Comparison of ENCODE assay signal across 15 cellular contexts in the genomic region with DNA sequence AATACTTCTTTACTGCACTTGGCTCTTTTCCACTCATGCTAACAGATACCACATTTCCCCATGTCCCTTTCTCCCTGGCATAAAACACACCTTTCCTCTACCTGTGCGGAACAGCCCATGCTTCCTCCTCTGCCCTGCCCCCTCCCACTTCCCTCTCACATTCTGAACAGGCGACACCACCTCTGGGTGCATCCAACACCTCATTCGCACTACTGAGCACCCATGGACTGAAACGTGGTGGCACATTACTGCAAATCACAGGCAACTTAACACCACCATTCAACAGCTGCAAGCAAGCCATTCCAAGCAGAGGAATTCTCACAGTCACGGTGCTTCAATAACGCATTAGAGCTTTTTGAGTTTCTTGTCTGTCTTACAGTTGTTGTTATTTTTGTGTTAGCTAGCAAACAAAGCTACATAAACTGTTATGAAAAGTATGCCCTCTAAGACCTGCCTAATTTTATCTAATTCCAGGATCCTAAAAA.
"Had no signal": no experiment of that assay in that cellular context is flagged by ENCODE, and none has a peak within 500 bp of the region (broad histone marks: within the 10 kb centered on the region; RNA-seq: fewer than 3 reads in every experiment).

No MANE protein-coding gene starts in this region.

- H3K27ac Mint-ChIP-seq: activated naive CD4-positive, alpha-beta T cell treated with anti-CD3 and anti-CD28 coated beads, Interleukin-2, amount 10 ng/mL, durations not matched to agents 7 days and 5 days; activated T-cell treated with anti-CD3 and anti-CD28 coated beads, Interleukin-2, amount 50 U/mL, for 24 hours; memory B cell; natural killer cell treated with Interleukin-12 subunit alpha and Interleukin-12 subunit beta and Interleukin-15 and Interleukin-18, amount 100 ng/mL, for 72 hours; stimulated activated effector memory CD8-positive, alpha-beta T cell treated with anti-CD3 and anti-CD28 coated beads, Interleukin-12 subunit alpha, Interleukin-12 subunit beta, amount 100 ng/mL, for 72 hours had no signal

- H3K4me3 ChIP-seq: ascending aorta, cardiac muscle cell, dorsolateral prefrontal cortex, hepatocyte, thyroid gland, uterus had no signal

- H3K27me3 Mint-ChIP-seq: activated naive CD4-positive, alpha-beta T cell treated with anti-CD3 and anti-CD28 coated beads, Interleukin-2, amount 10 ng/mL, durations not matched to agents 7 days and 5 days; activated T-cell treated with anti-CD3 and anti-CD28 coated beads, Interleukin-2, amount 50 U/mL, for 24 hours; natural killer cell treated with Interleukin-12 subunit alpha and Interleukin-12 subunit beta and Interleukin-15 and Interleukin-18, amount 100 ng/mL, for 72 hours had no signal

- H3K4me1 ChIP-seq: ascending aorta, uterus had no signal

- H3K27me3 ChIP-seq: ascending aorta, cardiac muscle cell, dorsolateral prefrontal cortex, hepatocyte, thyroid gland, uterus had no signal

- H3K79me2 ChIP-seq: hepatocyte had no signal

- H3K4me3 Mint-ChIP-seq: activated naive CD4-positive, alpha-beta T cell treated with anti-CD3 and anti-CD28 coated beads, Interleukin-2, amount 10 ng/mL, durations not matched to agents 7 days and 5 days; activated T-cell treated with anti-CD3 and anti-CD28 coated beads, Interleukin-2, amount 50 U/mL, for 24 hours; memory B cell; natural killer cell treated with Interleukin-12 subunit alpha and Interleukin-12 subunit beta and Interleukin-15 and Interleukin-18, amount 100 ng/mL, for 72 hours; stimulated activated effector memory CD8-positive, alpha-beta T cell treated with anti-CD3 and anti-CD28 coated beads, Interleukin-12 subunit alpha, Interleukin-12 subunit beta, amount 100 ng/mL, for 72 hours had no signal

- H3K36me3 Mint-ChIP-seq: activated naive CD4-positive, alpha-beta T cell treated with anti-CD3 and anti-CD28 coated beads, Interleukin-2, amount 10 ng/mL, durations not matched to agents 7 days and 5 days; natural killer cell treated with Interleukin-12 subunit alpha and Interleukin-12 subunit beta and Interleukin-15 and Interleukin-18, amount 100 ng/mL, for 72 hours; stimulated activated effector memory CD8-positive, alpha-beta T cell treated with anti-CD3 and anti-CD28 coated beads, Interleukin-12 subunit alpha, Interleukin-12 subunit beta, amount 100 ng/mL, for 72 hours had no signal

- H3K36me3 ChIP-seq: ascending aorta, cardiac muscle cell, thyroid gland, uterus had no signal

- H3K4me2 ChIP-seq: hepatocyte had no signal

- H3K27ac ChIP-seq: ascending aorta, cardiac muscle cell, dorsolateral prefrontal cortex, hepatocyte, uterus had no signal

- H3K4me1 Mint-ChIP-seq: activated naive CD4-positive, alpha-beta T cell treated with anti-CD3 and anti-CD28 coated beads, Interleukin-2, amount 10 ng/mL, durations not matched to agents 7 days and 5 days; memory B cell; stimulated activated effector memory CD8-positive, alpha-beta T cell treated with anti-CD3 and anti-CD28 coated beads, Interleukin-12 subunit alpha, Interleukin-12 subunit beta, amount 100 ng/mL, for 72 hours had no signal

- DNase-seq: activated CD4-positive, alpha-beta T cell treated with anti-CD3 and anti-CD28 coated beads, Interleukin-2, amount 50 U/mL, for 4 hours; activated CD4-positive, CD25-positive, alpha-beta regulatory T cell treated with anti-CD3 and anti-CD28 coated beads, Interleukin-2, amount 50 U/mL, for 72 hours; activated naive CD4-positive, alpha-beta T cell treated with anti-CD3 and anti-CD28 coated beads, Interleukin-2, amount 10 ng/mL, durations not matched to agents 7 days and 5 days; activated T-cell treated with anti-CD3 and anti-CD28 coated beads, Interleukin-2, amount 50 U/mL, for 24 hours; dorsolateral prefrontal cortex; islet precursor cell; left ventricle myocardium superior; thyroid gland; uterus had no signal

- H3K9me3 ChIP-seq: ascending aorta, thyroid gland, uterus had no signal
